In genomic region chr6:159726196-159726917, GRCh38 we compare ENCODE assay signal across 8 cellular contexts. TPM values are rescaled to one million over a fixed set of nuclear protein-coding genes. Genes with fewer than 3 reads are reported as not detected.
DNase-seq lines count a peak whose midpoint lies in the region; ATAC-seq and TF ChIP-seq lines count a peak whose summit lies in the region.

No MANE protein-coding gene starts in this region.

- H3K27ac Mint-ChIP-seq in IgD-negative memory B cell = peak overlapping the region; percentile 99
- H3K27ac Mint-ChIP-seq in activated naive CD8-positive, alpha-beta T cell treated with anti-CD3 and anti-CD28 coated beads, Interleukin-2, amount 50 U/mL, for 24 hours = peak overlapping the region; percentile 96

- H3K36me3 Mint-ChIP-seq in IgD-negative memory B cell = no peaks in the 10 kb centered on the region
- peaks cover 49% of the 10 kb centered on the region for H3K36me3 Mint-ChIP-seq in activated naive CD8-positive, alpha-beta T cell treated with anti-CD3 and anti-CD28 coated beads, Interleukin-2, amount 50 U/mL, for 24 hours (ENCODE audit: low read depth)

- H3K9me3 ChIP-seq in iPS-20b (ENCODE audit: insufficient read depth, low read depth, low read length) = no peaks in the 10 kb centered on the region

- H3K9ac ChIP-seq in iPS-20b (ENCODE audit: low read depth, low read length) = peak overlapping the region; percentile 99

- H3K9me3 Mint-ChIP-seq in IgD-negative memory B cell = no peaks in the 10 kb centered on the region
- no peaks in the 10 kb centered on the region for H3K9me3 Mint-ChIP-seq in activated naive CD8-positive, alpha-beta T cell treated with anti-CD3 and anti-CD28 coated beads, Interleukin-2, amount 50 U/mL, for 24 hours

- H3K4me3 Mint-ChIP-seq in IgD-negative memory B cell = peak overlapping the region; percentile 93 to 99 (median 96)
- peak overlapping the region; percentile 95 for H3K4me3 Mint-ChIP-seq in activated naive CD8-positive, alpha-beta T cell treated with anti-CD3 and anti-CD28 coated beads, Interleukin-2, amount 50 U/mL, for 24 hours

- no peaks in the 10 kb centered on the region for H3K27me3 ChIP-seq in iPS-20b (ENCODE audit: insufficient read depth, low read length)

- H3K4me1 Mint-ChIP-seq in IgD-negative memory B cell = peaks cover 30 to 53% (median 31%) of the 10 kb centered on the region in 3 donors
- peaks cover 47% of the 10 kb centered on the region for H3K4me1 Mint-ChIP-seq in activated naive CD8-positive, alpha-beta T cell treated with anti-CD3 and anti-CD28 coated beads, Interleukin-2, amount 50 U/mL, for 24 hours

- peak overlapping the region; percentile 82 for H3K4me3 ChIP-seq in AG10803 (ENCODE audit: low read length)
- peak overlapping the region; percentile 97 for H3K4me3 ChIP-seq in iPS-20b (ENCODE audit: low read length)

- TF ChIP-seq CTCF in AG10803 (conservative IDR thresholded peaks at IDR 0.05; ENCODE audit: low read length) = no peak

- H3K27ac ChIP-seq in iPS-20b (ENCODE audit: low read length) = peak overlapping the region; percentile 98

- peak; percentile 23 for ATAC-seq in GM19328 (IDR thresholded peaks at IDR 0.05; ENCODE audit: unreplicated experiment)
- ATAC-seq in activated naive CD8-positive, alpha-beta T cell treated with anti-CD3 and anti-CD28 coated beads, Interleukin-2, amount 50 U/mL, for 24 hours = peak; percentile 26
- peak; percentile 10 for ATAC-seq in stimulated activated naive CD8-positive, alpha-beta T cell treated with anti-CD3 and anti-CD28 coated beads, Interleukin-15, Interleukin-2, amounts not matched to agents 100 U/mL and 50 U/mL, for 24 hours
- no peak for ATAC-seq in activated CD4-positive, CD25-positive, alpha-beta regulatory T cell treated with anti-CD3 and anti-CD28 coated beads, Interleukin-2, amount 50 U/mL, for 24 hours

- peaks cover 19% of the 10 kb centered on the region; the same call in 1 of the 2 replicates for H3K36me3 ChIP-seq in iPS-20b (ENCODE audit: insufficient read depth, low read depth, low read length)

- peaks cover 18% of the 10 kb centered on the region; the same call in 1 of the 2 replicates for H3K4me1 ChIP-seq in iPS-20b (ENCODE audit: insufficient read depth, low read length)

- H3K27me3 Mint-ChIP-seq in IgD-negative memory B cell = no peaks in the 10 kb centered on the region
- H3K27me3 Mint-ChIP-seq in activated naive CD8-positive, alpha-beta T cell treated with anti-CD3 and anti-CD28 coated beads, Interleukin-2, amount 50 U/mL, for 24 hours = no peaks in the 10 kb centered on the region

- DNase-seq in AG10803 (ENCODE audit: low read depth) = no peak
- DNase-seq in activated naive CD8-positive, alpha-beta T cell treated with anti-CD3 and anti-CD28 coated beads, Interleukin-2, amount 50 U/mL, for 24 hours = no peak
- DNase-seq in stimulated activated naive CD8-positive, alpha-beta T cell treated with anti-CD3 and anti-CD28 coated beads, Interleukin-15, Interleukin-2, amounts not matched to agents 100 U/mL and 50 U/mL, for 24 hours = no peak
- DNase-seq in stimulated activated CD4-positive, alpha-beta T cell treated with anti-CD3 and anti-CD28 coated beads, Interleukin-4, amount 100 ng/mL, for 4 hours = no peak

RNA-seq across cellular contexts. Expression of gene WTAP, which starts 0.9 kb away (rescaled TPM):
- polyA plus RNA-seq in IgD-negative memory B cell = 127 TPM

RNA-seq across cellular contexts. Expression of gene SOD2, which starts 33.3 kb away (rescaled TPM):
- 79.2 TPM for polyA plus RNA-seq in IgD-negative memory B cell

RNA-seq across cellular contexts. Expression of gene ACAT2, which starts 35.5 kb away (rescaled TPM):
- 23.6 TPM for polyA plus RNA-seq in IgD-negative memory B cell

Comparison
In these comparisons a context has a peak if more than half of its experiments do, and no peak if none do; other contexts are left out.
1. ATAC-seq: peak in GM19328 (single experiment), activated naive CD8-positive, alpha-beta T cell treated with anti-CD3 and anti-CD28 coated beads, Interleukin-2, amount 50 U/mL, for 24 hours (single experiment) and stimulated activated naive CD8-positive, alpha-beta T cell treated with anti-CD3 and anti-CD28 coated beads, Interleukin-15, Interleukin-2, amounts not matched to agents 100 U/mL and 50 U/mL, for 24 hours (single experiment); none in activated CD4-positive, CD25-positive, alpha-beta regulatory T cell treated with anti-CD3 and anti-CD28 coated beads, Interleukin-2, amount 50 U/mL, for 24 hours (0 of 2).